11 cellular contexts compared by ENCODE assay signal in genomic region chr2:226477221-226478120, GRCh38.
A peak's percentile ranks its signal among the peaks of the same experiment; 100 is the strongest.
DNase-seq lines count a peak whose midpoint lies in the region; ATAC-seq, FAIRE-seq and TF ChIP-seq lines count a peak whose summit lies in the region.
"Had no signal": no experiment of that assay in that cellular context is flagged by ENCODE, and none has a peak within 500 bp of the region (broad histone marks: within the 10 kb centered on the region; RNA-seq: fewer than 3 reads in every experiment).

No MANE protein-coding gene starts in this region.

- H3K36me3 Mint-ChIP-seq in progenitor cell of endocrine pancreas (ENCODE audit: insufficient read depth), result peaks cover 6% of the 10 kb centered on the region

- H3K4me2 ChIP-seq in HepG2 (ENCODE audit: low read depth, low read length), result peak overlapping the region; percentile 59

- H3K27ac Mint-ChIP-seq in progenitor cell of endocrine pancreas, result peak overlapping the region; percentile 94
- H3K27ac Mint-ChIP-seq: activated T-helper 17 cell treated with anti-CD3 and anti-CD28 coated beads, Interleukin-2, amount 50 U/mL, for 72 hours had no signal

- peaks cover 20% of the 10 kb centered on the region for H3K4me1 ChIP-seq in HepG2 (ENCODE audit: insufficient read depth, low read length)
- H3K4me1 ChIP-seq in right lobe of liver, result peaks cover 0 to 4% (median 0%) of the 10 kb centered on the region in 4 donors

- H3K36me3 ChIP-seq in HepG2 (replicated peaks in 1 of 2; ENCODE audit: control insufficient read depth in 1 of 2, insufficient read depth in 2 of 2, low read length in 2 of 2) (no peaks in the 10 kb centered on the region), right lobe of liver (no peaks in the 10 kb centered on the region)
- H3K36me3 ChIP-seq: spleen had no signal

- H3K27me3 Mint-ChIP-seq in progenitor cell of endocrine pancreas, result no peaks in the 10 kb centered on the region
- H3K27me3 Mint-ChIP-seq: activated T-helper 17 cell treated with anti-CD3 and anti-CD28 coated beads, Interleukin-2, amount 50 U/mL, for 72 hours had no signal

- CTCF ChIA-PET in HepG2 (lab: Yijun Ruan, JAX; ENCODE audit: low intra/inter-chr PET ratio, low total read pairs), result no interaction called here

- peak overlapping the region; percentile 11 for H2AFZ ChIP-seq in HepG2 (ENCODE audit: low read length)

- TF ChIP-seq EP300 in HepG2 (IDR thresholded peaks at IDR 0.05; ENCODE audit: low read depth in 2 of 2, low read length in 2 of 2) (no peak), HepG2 (CRISPR knock-in tag; IDR thresholded peaks at IDR 0.05; ENCODE audit: borderline replicate concordance) (no peak)

- TF ChIP-seq CTCF in HepG2 (CRISPR knock-in tag; IDR thresholded peaks at IDR 0.05) (no peak), right lobe of liver (IDR thresholded peaks at IDR 0.05) (no peak), progenitor cell of endocrine pancreas (IDR thresholded peaks at IDR 0.05; ENCODE audit: unreplicated experiment) (no peak), omental fat pad (IDR thresholded peaks at IDR 0.05) (no peak)

- POLR2A ChIA-PET in HepG2 (lab: Yijun Ruan, JAX), result interaction anchor here (0.8 to 3.5 kb wide), 15 partner anchors 11 to 583 kb away, joined by 3 to 21 read pairs (median 4); partner anchors contain the start of gene IRS1

- peaks cover 23% of the 10 kb centered on the region for H3K4me1 Mint-ChIP-seq in progenitor cell of endocrine pancreas (ENCODE audit: low read depth)
- H3K4me1 Mint-ChIP-seq: activated T-helper 17 cell treated with anti-CD3 and anti-CD28 coated beads, Interleukin-2, amount 50 U/mL, for 72 hours had no signal

- DNase-seq in HepG2 (ENCODE audit: low spot score) (no peak), right lobe of liver (no peak), left cardiac atrium (no peak), progenitor cell of endocrine pancreas (ENCODE audit: low spot score, unreplicated experiment) (no peak), OCI-M2 (lab: John Stamatoyannopoulos, UW; ENCODE audit: unreplicated experiment) (no peak), omental fat pad (ENCODE audit: low spot score) (no peak)
- no peak for DNase-seq in activated CD4-positive, alpha-beta T cell treated with anti-CD3 and anti-CD28 coated beads, Interleukin-2, amount 50 U/mL, for 1 hour
- DNase-seq: NCI-H510A, spleen had no signal

- H4K20me1 ChIP-seq in HepG2 (ENCODE audit: insufficient read depth, low read length), result no peaks in the 10 kb centered on the region

- no peak overlapping the region for H3K4me3 Mint-ChIP-seq in progenitor cell of endocrine pancreas (ENCODE audit: low read depth)
- H3K4me3 Mint-ChIP-seq: activated T-helper 17 cell treated with anti-CD3 and anti-CD28 coated beads, Interleukin-2, amount 50 U/mL, for 72 hours had no signal

- H3K9me3 Mint-ChIP-seq in progenitor cell of endocrine pancreas (ENCODE audit: low read depth), result peaks cover 13% of the 10 kb centered on the region
- H3K9me3 Mint-ChIP-seq: activated T-helper 17 cell treated with anti-CD3 and anti-CD28 coated beads, Interleukin-2, amount 50 U/mL, for 72 hours had no signal

- no peaks in the 10 kb centered on the region for H3K27me3 ChIP-seq in HepG2 (ENCODE audit: control insufficient read depth in 1 of 2, insufficient read depth in 2 of 2, low read length in 2 of 2)
- H3K27me3 ChIP-seq in right lobe of liver, result no peaks in the 10 kb centered on the region
- H3K27me3 ChIP-seq: spleen had no signal

- no peak for ATAC-seq in HepG2
- ATAC-seq in right lobe of liver, result no peak
- peak; percentile 66 to 67 for ATAC-seq in left cardiac atrium
- no peak for ATAC-seq in HG02938 (IDR thresholded peaks at IDR 0.05; ENCODE audit: unreplicated experiment)
- no peak for ATAC-seq in omental fat pad (ENCODE audit: low FRiP score)
- ATAC-seq: activated T-helper 17 cell treated with anti-CD3 and anti-CD28 coated beads, Interleukin-2, amount 50 U/mL, for 72 hours had no signal

- TF ChIP-seq RAD21 in HepG2 (CRISPR knock-in tag; IDR thresholded peaks at IDR 0.05), result no peak

- peak overlapping the region in 2 of 3 experiments; percentile 0 to 6; a peak in 1 of 6 replicates for H3K4me3 ChIP-seq in HepG2 (replicated peaks in 1 of 3; ENCODE audit: insufficient read depth in 1 of 3, low read depth in 2 of 3, low read length in 3 of 3)
- no peak overlapping the region for H3K4me3 ChIP-seq in right lobe of liver
- H3K4me3 ChIP-seq: spleen had no signal

- 71% methylated on average over 10 of the region's 10 CpGs for WGBS in HepG2 (ENCODE audit: low lambda C conversion rate)
- 81% methylated on average over 9 of the region's 10 CpGs for WGBS in right lobe of liver (ENCODE audit: insufficient coverage, low coverage, low lambda C conversion rate, missing lambda C conversion rate)

- in situ Hi-C loops in HepG2 (cut with HindIII; ENCODE audit: extremely low pct_ligation_motif_present, low pct_unique_long_range_greater_than_20kb), result no loop called here

- no peak for TF ChIP-seq POLR2A in HepG2 (IDR thresholded peaks at IDR 0.05; ENCODE audit: insufficient read depth in 1 of 2, low read depth in 2 of 2, low read length in 2 of 2)
- no peak for TF ChIP-seq POLR2A in right lobe of liver (IDR thresholded peaks at IDR 0.05)

- no TSS peak for BruUV-seq in HepG2 (replicated peaks; lab: Mats Ljungman, UMichigan)

- intact Hi-C loops in HepG2 (cut with micrococcal nuclease; ENCODE audit: unreplicated experiment) (loop anchor here (2.0 to 10.0 kb wide), 2 partner anchors 37 to 137 kb away; no protein-coding TSS in a partner anchor), right lobe of liver (cut with DNase I) (no loop called here), left cardiac atrium (cut with DNase I) (no loop called here)

- H3K79me2 ChIP-seq in HepG2 (ENCODE audit: insufficient read depth, low read length), result no peaks in the 10 kb centered on the region

- H3K9me3 ChIP-seq in HepG2 (ENCODE audit: low read length) (no peaks in the 10 kb centered on the region), right lobe of liver (no peaks in the 10 kb centered on the region)

- peak overlapping the region; percentile 30 for H3K9ac ChIP-seq in HepG2 (ENCODE audit: insufficient read depth, low read depth, low read length)

- H3K27ac ChIP-seq in HepG2 (ENCODE audit: extremely low read length, insufficient read depth, low read length), result peak overlapping the region; percentile 57
- peak overlapping the region in 1 of 3 donors; percentile 13 for H3K27ac ChIP-seq in right lobe of liver

- FAIRE-seq in HepG2 (lab: Jason Lieb, UNC), result no peak

TF ChIP-seq in HepG2, 621 proteins besides CTCF, POLR2A, EP300 and RAD21:
- no peak for TF ChIP-seq ZNF547 (CRISPR knock-in tag; IDR thresholded peaks at IDR 0.05)
- 0 out of 2 replicates have a peak, but pooled peaks have one; percentile 55 for TF ChIP-seq ZNF512 (CRISPR knock-in tag; IDR thresholded peaks at IDR 0.05)

Comparison
In these comparisons a context has a peak if more than half of its experiments do, and no peak if none do; other contexts are left out.
1. H3K4me3 ChIP-seq: peak in HepG2 (2 of 3); none in right lobe of liver (0 of 3).
2. ATAC-seq: peak in left cardiac atrium (2 of 2); none in HepG2 (single experiment), right lobe of liver (0 of 4), HG02938 (single experiment) and omental fat pad (single experiment).